11 cellular contexts compared by ENCODE assay signal in genomic region chr11:118176400-118177134, GRCh38. TPM values are rescaled to one million over a fixed set of nuclear protein-coding genes. Genes with fewer than 3 reads are reported as not detected.
DNase-seq lines count a peak whose midpoint lies in the region; ATAC-seq, FAIRE-seq and TF ChIP-seq lines count a peak whose summit lies in the region.
"Had no signal": no experiment of that assay in that cellular context is flagged by ENCODE, and none has a peak within 500 bp of the region (broad histone marks: within the 10 kb centered on the region; RNA-seq: fewer than 3 reads in every experiment).

Gene SCN2B (minus strand): TSS chr11:118176639. CDS start chr11:118176431, 208 bp downstream.

- H4K8ac ChIP-seq in H9 (replicated peaks; ENCODE audit: insufficient read length, low read depth, low read length), result no peak within 1 kb of the TSS

- H2AK5ac ChIP-seq in H9 (ENCODE audit: insufficient read length, low read length), result no peak within 1 kb of the TSS

- POLR2A ChIA-PET in K562 (lab: Yijun Ruan, JAX), result no interaction called here

- no peak for TF ChIP-seq RAD21 in K562 (CRISPR knock-in tag; conservative IDR thresholded peaks at IDR 0.05 in 1 of 2, IDR thresholded peaks at IDR 0.05 in 1 of 2)

- H3K14ac ChIP-seq in H9 (ENCODE audit: insufficient read depth, low read length), result peak within 1 kb of the TSS; percentile 19; the same call in 1 of the 2 replicates

- no peaks in the 10 kb centered on the region for H3K36me3 Mint-ChIP-seq in H9 (ENCODE audit: insufficient read depth in 1 of 3, low read depth in 3 of 3)

- no peak for TF ChIP-seq EP300 in K562 (IDR thresholded peaks at IDR 0.05; ENCODE audit: low read length)

- no peak within 1 kb of the TSS for H2BK15ac ChIP-seq in H9 (ENCODE audit: low read depth, low read length)

- H3K23me2 ChIP-seq in H9 (ENCODE audit: insufficient read length, low read depth, low read length, poor library complexity, severe bottlenecking), result peaks cover 11% of the 10 kb centered on the region

- H2BK12ac ChIP-seq in H9 (ENCODE audit: insufficient read length, low read depth, low read length), result no peak within 1 kb of the TSS

- H3K27ac ChIP-seq in H9 (ENCODE audit: insufficient read length, low read depth, low read length), result no peak within 1 kb of the TSS
- no peak within 1 kb of the TSS for H3K27ac ChIP-seq in K562 (ENCODE audit: extremely low read depth, low read depth, low read length)
- H3K27ac ChIP-seq in iPS DF 6.9 (ENCODE audit: low read length), result no peak within 1 kb of the TSS
- H3K27ac ChIP-seq in rectal smooth muscle tissue (ENCODE audit: low read depth, low read length), result peak within 1 kb of the TSS; percentile 43

- H3T11ph ChIP-seq in H9 (ENCODE audit: low read length), result no peak within 1 kb of the TSS

- H3K18ac ChIP-seq in H9 (ENCODE audit: insufficient read length, low read depth, low read length), result no peak within 1 kb of the TSS

- TF ChIP-seq CTCF in H9 (conservative IDR thresholded peaks at IDR 0.05), result no peak
- no peak for TF ChIP-seq CTCF in K562 (IDR thresholded peaks at IDR 0.05 in 2 of 3, conservative IDR thresholded peaks at IDR 0.05 in 1 of 3; ENCODE audit: insufficient read depth in 2 of 3, low read depth in 1 of 3, low read length in 3 of 3)

- FAIRE-seq in K562 (lab: Jason Lieb, UNC), result no peak

- no TSS peak for BruUV-seq in K562 (replicated peaks; lab: Mats Ljungman, UMichigan)

- intact Hi-C loops in K562 (cut with micrococcal nuclease), result loop anchor here (10.0 kb wide), 1 partner anchor 232 kb away; no protein-coding TSS in a partner anchor

- H2BK120ac ChIP-seq in H9 (ENCODE audit: low read depth, low read length, poor library complexity, severe bottlenecking), result no peak within 1 kb of the TSS

- H4K91ac ChIP-seq in H9 (ENCODE audit: insufficient read length, low read depth, low read length), result no peak within 1 kb of the TSS

- peaks cover 19% of the 10 kb centered on the region; the same call in 1 of the 2 replicates for H3K27me3 ChIP-seq in H9 (ENCODE audit: insufficient read depth, low read length)
- peaks cover 28 to 54% of the 10 kb centered on the region in 2 experiments for H3K27me3 ChIP-seq in K562 (ENCODE audit: control insufficient read depth in 2 of 2, insufficient read depth in 2 of 2, low read length in 2 of 2)
- peaks cover 7% of the 10 kb centered on the region for H3K27me3 ChIP-seq in iPS DF 6.9 (ENCODE audit: control insufficient read depth, insufficient read depth, low read length)
- H3K27me3 ChIP-seq in rectal smooth muscle tissue (ENCODE audit: control insufficient read depth, insufficient read depth, low read length), result peaks cover 1% of the 10 kb centered on the region

- H3K79me2 ChIP-seq in H9 (ENCODE audit: insufficient read depth, low read length) (no peaks in the 10 kb centered on the region), K562 (ENCODE audit: control insufficient read depth, insufficient read depth, low read length) (no peaks in the 10 kb centered on the region)

- CTCF ChIA-PET in K562 (lab: Yijun Ruan, JAX; ENCODE audit: low intra/inter-chr PET ratio), result no interaction called here

- DNase-seq in H9 (no peak), K562 (ENCODE audit: extremely low read depth in 1 of 4, low spot score in 3 of 4) (peak in 1 of 4 experiments; percentile 27), iPS DF 6.9 (ENCODE audit: low read depth, low spot score) (no peak), glomerular visceral epithelial cell (ENCODE audit: extremely low spot score) (no peak), GF-D8 (lab: John Stamatoyannopoulos, UW) (no peak)
- no peak for DNase-seq in effector CD4-positive, alpha-beta T cell
- DNase-seq: central memory CD4-positive, alpha-beta T cell; MV-4-11 had no signal

- peaks cover 6% of the 10 kb centered on the region; the same call in 1 of the 2 replicates for H3K4me1 ChIP-seq in H9 (ENCODE audit: insufficient read depth, low read length)
- H3K4me1 ChIP-seq in K562 (replicated peaks in 1 of 2; ENCODE audit: control insufficient read depth in 2 of 2, insufficient read depth in 2 of 2, low read length in 2 of 2), result peaks cover 0 to 7% of the 10 kb centered on the region in 2 experiments; a peak in 1 of 5 replicates
- peaks cover 11% of the 10 kb centered on the region for H3K4me1 ChIP-seq in iPS DF 6.9 (ENCODE audit: control insufficient read depth, insufficient read depth, low read length)
- H3K4me1 ChIP-seq in rectal smooth muscle tissue (ENCODE audit: control insufficient read depth, insufficient read depth, low read length), result peaks cover 13% of the 10 kb centered on the region

- H3K9me3 ChIP-seq in H9 (ENCODE audit: control insufficient read depth, low read depth, low read length) (no peaks in the 10 kb centered on the region), K562 (replicated peaks; ENCODE audit: control insufficient read depth, insufficient read depth, low read depth, low read length) (no peaks in the 10 kb centered on the region), iPS DF 6.9 (ENCODE audit: control insufficient read depth, insufficient read depth, low read length) (no peaks in the 10 kb centered on the region)

- H3K27me3 Mint-ChIP-seq in H9 (ENCODE audit: low read depth), result peaks cover 57% of the 10 kb centered on the region

- peaks cover 38 to 42% of the 10 kb centered on the region in 2 experiments for H3K4me1 Mint-ChIP-seq in H9

- peak within 1 kb of the TSS; percentile 86 for H2AFZ ChIP-seq in H9 (ENCODE audit: low read length)
- no peak within 1 kb of the TSS for H2AFZ ChIP-seq in K562 (ENCODE audit: low read depth, low read length)

- H4K20me1 ChIP-seq in H9 (ENCODE audit: control insufficient read depth, insufficient read depth, insufficient read length) (no peaks in the 10 kb centered on the region), K562 (replicated peaks; ENCODE audit: control insufficient read depth, insufficient read depth, low read length) (0 out of 2 replicates have a peak, but pooled peaks cover 6% of the 10 kb centered on the region)

- H3K9me1 ChIP-seq in K562 (ENCODE audit: control insufficient read depth, insufficient read depth, low read length), result no peaks in the 10 kb centered on the region

- H3K27ac Mint-ChIP-seq in H9, result no peak within 1 kb of the TSS; a peak in 1 of 7 replicates

- H3K4me3 Mint-ChIP-seq in H9, result peak within 1 kb of the TSS; percentile 59 to 86

- H2BK5ac ChIP-seq in H9 (ENCODE audit: insufficient read length, low read length), result no peak within 1 kb of the TSS

- no peak within 1 kb of the TSS for H3K56ac ChIP-seq in H9 (ENCODE audit: insufficient read length, low read depth, low read length)

- H3K4me3 ChIP-seq in K562, result no peak within 1 kb of the TSS
- H3K4me3 ChIP-seq in iPS DF 6.9 (ENCODE audit: low read length), result peak within 1 kb of the TSS; percentile 61; the same call in 1 of the 2 replicates
- H3K4me3 ChIP-seq in rectal smooth muscle tissue (ENCODE audit: low read length), result peak within 1 kb of the TSS; percentile 65

- H3K9ac ChIP-seq in H9 (ENCODE audit: extremely low read depth, insufficient read length, low read length), result peak within 1 kb of the TSS; percentile 10
- no peak within 1 kb of the TSS for H3K9ac ChIP-seq in K562 (ENCODE audit: insufficient read depth in 1 of 2, low read depth in 2 of 2, low read length in 2 of 2)
- H3K9ac ChIP-seq in rectal smooth muscle tissue (ENCODE audit: low read length), result no peak within 1 kb of the TSS

- no peak within 1 kb of the TSS for H3K23ac ChIP-seq in H9 (ENCODE audit: insufficient read length, low read depth, low read length)

- H3K36me3 ChIP-seq in K562 (ENCODE audit: control insufficient read depth, insufficient read depth, low read length), result no peaks in the 10 kb centered on the region
- no peaks in the 10 kb centered on the region for H3K36me3 ChIP-seq in iPS DF 6.9 (ENCODE audit: control insufficient read depth, insufficient read depth, low read length)
- H3K36me3 ChIP-seq in rectal smooth muscle tissue (ENCODE audit: control insufficient read depth, insufficient read depth, low read length), result no peaks in the 10 kb centered on the region

- no peaks in the 10 kb centered on the region for H3K79me1 ChIP-seq in H9 (ENCODE audit: insufficient read depth, low read depth, low read length, poor library complexity, severe bottlenecking)

- WGBS in H9 (ENCODE audit: extremely low coverage, insufficient read length, low lambda C conversion rate), result no CpG with 5 or more reads among the region's 10 CpGs
- WGBS in K562 (ENCODE audit: insufficient coverage, low coverage, missing lambda C conversion rate), result 7% methylated on average over 10 of the region's 10 CpGs
- WGBS in iPS DF 6.9 (ENCODE audit: insufficient coverage, insufficient read length), result no CpG with 5 or more reads among the region's 10 CpGs

- ATAC-seq in K562 (no peak), GM18511 (IDR thresholded peaks at IDR 0.05; ENCODE audit: unreplicated experiment) (no peak)

- H3K4me2 ChIP-seq in H9 (ENCODE audit: insufficient read depth, insufficient read length, low read length), result peak within 1 kb of the TSS; percentile 90
- no peak within 1 kb of the TSS for H3K4me2 ChIP-seq in K562 (ENCODE audit: insufficient read depth, low read length)

- no peak for TF ChIP-seq POLR2A in K562 (conservative IDR thresholded peaks at IDR 0.05)

- no peak within 1 kb of the TSS for H2BK20ac ChIP-seq in H9 (ENCODE audit: low read depth, low read length, poor library complexity, severe bottlenecking)

- in situ Hi-C loops in K562 (cut with MboI), result no loop called here

- H3K9me3 Mint-ChIP-seq in H9, result no peaks in the 10 kb centered on the region; a peak in 1 of 5 replicates

- no peak within 1 kb of the TSS for H4K5ac ChIP-seq in H9 (ENCODE audit: insufficient read length, low read depth, low read length)

- no peak within 1 kb of the TSS for H3K4ac ChIP-seq in H9 (ENCODE audit: low read depth, low read length)

TF ChIP-seq in K562, 482 proteins besides CTCF, POLR2A, EP300 and RAD21 (continues in another document):
- peak; percentile 20; the same call in 1 of the 2 replicates for TF ChIP-seq ZNF444 (CRISPR knock-in tag; IDR thresholded peaks at IDR 0.05)
- peak in 1 of 2 experiments; percentile 67; a peak in 1 of 4 replicates for TF ChIP-seq KDM1A (IDR thresholded peaks at IDR 0.05)

RNA-seq across cellular contexts. Expression of gene SCN2B, which starts in this region (rescaled TPM):
- not detected in 2 replicates for total RNA-seq in H9 (2021)
- total RNA-seq in K562 (2011; cell fraction: chromatin; rRNA removed; ENCODE audit: low replicate concordance), result not detected in 2 replicates
- not detected in 2 replicates for total RNA-seq in K562 (2011; cell fraction: nucleolus; rRNA removed)
- total RNA-seq in K562 (2011; cell fraction: nucleoplasm; rRNA removed), result not detected in 2 replicates
- not detected in 2 replicates for total RNA-seq in K562 (2014; rRNA removed)
- total RNA-seq in K562 (2014; rRNA removed; fragmentation: Illumina TruSeq; extraction: Trizol), result not detected in 2 replicates
- not detected in 2 replicates for total RNA-seq in K562 (2015; rRNA removed; fragmentation: Illumina TruSeq; extraction: Trizol)
- not detected in 2 replicates for total RNA-seq in K562 (2021)
- not detected in 2 replicates for polyA plus RNA-seq in K562 (2011; rRNA removed)
- polyA plus RNA-seq in K562 (2011; cell fraction: cytosol; rRNA removed), result not detected in 2 replicates
- polyA plus RNA-seq in K562 (2011; cell fraction: nucleus; rRNA removed), result not detected in 2 replicates
- not detected in 2 replicates for polyA plus RNA-seq in K562 (2012)
- polyA plus RNA-seq in K562 (2014; fragmentation: Illumina TruSeq; extraction: Trizol), result not detected in 2 replicates
- polyA plus RNA-seq in K562 (2014; fragmentation: Nextera tagmentation; extraction: Ambion mirVana), result not detected
- polyA plus RNA-seq in K562 (2014; rRNA removed), result not detected in 2 replicates
- not detected in 2 replicates for polyA minus RNA-seq in K562 (2011; rRNA and poly(A)+ RNA removed)
- polyA minus RNA-seq in K562 (2011; cell fraction: cytosol; rRNA and poly(A)+ RNA removed), result not detected in 2 replicates
- polyA minus RNA-seq in K562 (2011; cell fraction: nucleus; rRNA and poly(A)+ RNA removed), result not detected in 2 replicates
- total RNA-seq: RPMI7951 had no signal
